In genomic region chr20:26009402-26010223, GRCh38 we compare ENCODE assay signal across 8 cellular contexts.
DNase-seq lines count a peak whose midpoint lies in the region; ATAC-seq, FAIRE-seq and TF ChIP-seq lines count a peak whose summit lies in the region.
"Not testable (repeated sequence)": the region's sequence is repeated elsewhere in the genome, so short reads cannot be mapped to it uniquely, and the experiment has no call there.

No MANE protein-coding gene starts in this region.

- H3K9me3 ChIP-seq in iPS-20b (ENCODE audit: insufficient read depth, low read depth, low read length); pancreas: not testable (repeated sequence)

- not testable (repeated sequence) for FAIRE-seq in pancreas (lab: Jason Lieb, UNC)

- not testable (repeated sequence) for H3K27ac ChIP-seq in iPS-20b (ENCODE audit: low read length)
- H3K27ac ChIP-seq in pancreas = peak overlapping the region; percentile 74 to 83 (median 80)

- not testable (repeated sequence) for H3K4me1 ChIP-seq in iPS-20b (ENCODE audit: insufficient read depth, low read length); pancreas

- not testable (repeated sequence) for TF ChIP-seq CTCF in pancreas (IDR thresholded peaks at IDR 0.05)

- 28 to 36% methylated on average over 39 of the region's 39 CpGs for WGBS in pancreas, 2 donors

- ATAC-seq in HG03354 (IDR thresholded peaks at IDR 0.05; ENCODE audit: poor library complexity, severe bottlenecking, unreplicated experiment) (peak; percentile 54), pancreas (peak in 2 of 4 donors; percentile 65 to 74)

- H3K9ac ChIP-seq in iPS-20b (ENCODE audit: low read depth, low read length) = peak overlapping the region; percentile 68

- H3K36me3 ChIP-seq in iPS-20b (ENCODE audit: insufficient read depth, low read depth, low read length); pancreas: not testable (repeated sequence)

- H3K4me3 ChIP-seq in iPS-20b (ENCODE audit: low read length) (peak overlapping the region; percentile 62), pancreas (peak overlapping the region; percentile 23 to 53 (median 50))

- H3K27me3 ChIP-seq in iPS-20b (ENCODE audit: insufficient read depth, low read length); pancreas: not testable (repeated sequence)

- intact Hi-C loops in pancreas (cut with DNase I) = not testable (repeated sequence)

- DNase-seq in DMS 273 treated with DMSO at 0.1 percent for 48 hours (lab: John Stamatoyannopoulos, UW) (peak; percentile 27), RKO (ENCODE audit: low spot score) (peak; percentile 96), activated T-cell treated with anti-CD3 and anti-CD28 coated beads for 48 hours (ENCODE audit: low read depth) (peak; percentile 50), dermis blood vessel endothelial cell (peak; percentile 92), pancreas (peak; percentile 85 to 96 (median 91))
- peak; percentile 11 to 70 (median 38) for DNase-seq in stimulated activated naive CD4-positive, alpha-beta T cell (lab: John Stamatoyannopoulos, UW)

Comparison
In these comparisons a context has a peak if more than half of its experiments do, and no peak if none do; other contexts are left out.
1. DNase-seq: peak in every context shown above with its lines; median percentile 96 in RKO; 92 in dermis blood vessel endothelial cell; 91 in pancreas; 50 in activated T-cell treated with anti-CD3 and anti-CD28 coated beads for 48 hours; 38 in stimulated activated naive CD4-positive, alpha-beta T cell; 27 in DMS 273 treated with DMSO at 0.1 percent for 48 hours.